In the genomic region with DNA sequence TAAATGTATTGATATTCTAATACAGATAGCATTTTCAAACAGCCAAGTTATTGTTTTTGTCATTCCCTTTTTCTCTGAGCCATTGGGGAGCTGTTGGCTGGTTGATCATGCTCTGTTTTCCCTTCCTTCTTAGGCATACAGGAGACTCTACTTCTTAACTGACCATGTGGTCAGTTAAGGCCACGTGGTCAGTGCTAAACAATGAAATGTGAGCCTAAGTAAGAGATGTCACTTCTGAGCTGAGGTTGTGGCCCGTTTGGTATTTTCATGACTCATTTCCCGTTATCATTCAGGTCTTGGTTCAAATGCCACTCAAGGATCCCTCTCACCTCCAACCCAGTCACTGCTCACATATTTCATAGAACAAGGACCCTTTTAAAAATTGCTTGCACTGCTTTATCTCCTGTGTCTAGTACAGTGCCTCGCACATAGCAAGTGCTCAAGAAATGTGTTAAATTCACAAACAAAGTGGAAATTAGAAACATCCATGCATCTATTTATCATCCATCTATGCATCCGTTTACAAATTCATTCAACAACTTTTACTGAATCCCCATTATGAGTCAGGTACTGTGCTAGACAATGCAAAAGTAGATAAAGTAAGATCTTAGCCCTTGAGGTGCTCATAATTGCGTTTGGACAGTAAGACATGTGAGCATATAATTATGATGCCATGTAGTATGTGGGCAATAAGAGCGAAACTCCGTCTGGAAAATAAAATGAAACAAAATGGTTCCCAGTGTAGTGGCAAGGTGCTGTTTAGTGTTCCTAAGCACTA, we compare ENCODE assay signal across 9 cellular contexts. TPM values are rescaled to one million over a fixed set of nuclear protein-coding genes. Genes with fewer than 3 reads are reported as not detected.
DNase-seq lines count a peak whose midpoint lies in the region; ATAC-seq and TF ChIP-seq lines count a peak whose summit lies in the region.
"Had no signal": no experiment of that assay in that cellular context is flagged by ENCODE, and none has a peak within 500 bp of the region (broad histone marks: within the 10 kb centered on the region; RNA-seq: fewer than 3 reads in every experiment).

No MANE protein-coding gene starts in this region.

- H3K27ac ChIP-seq in left lung, result no peak overlapping the region
- H3K27ac ChIP-seq in CD8-positive, alpha-beta memory T cell (ENCODE audit: low read depth, low read length), result no peak overlapping the region

- H3K4me1 Mint-ChIP-seq in T-helper 17 cell, result peaks cover 8% of the 10 kb centered on the region
- H3K4me1 Mint-ChIP-seq in CD8-positive, alpha-beta memory T cell, result peaks cover 16 to 30% (median 17%) of the 10 kb centered on the region in 3 donors

- H3K36me3 Mint-ChIP-seq in T-helper 17 cell (ENCODE audit: low read depth), result no peaks in the 10 kb centered on the region
- H3K36me3 Mint-ChIP-seq in CD8-positive, alpha-beta memory T cell, result no peaks in the 10 kb centered on the region
- H3K36me3 Mint-ChIP-seq: brain had no signal

- no peaks in the 10 kb centered on the region for H3K36me3 ChIP-seq in left lung
- H3K36me3 ChIP-seq in CD8-positive, alpha-beta memory T cell (ENCODE audit: insufficient read depth, low read length), result no peaks in the 10 kb centered on the region

- no peaks in the 10 kb centered on the region for H3K9me3 Mint-ChIP-seq in CD8-positive, alpha-beta memory T cell
- H3K9me3 Mint-ChIP-seq: brain had no signal

- POLR2A ChIA-PET in CD8-positive, alpha-beta memory T cell (lab: Charles Lee), result no interaction called here

- H3K4me1 ChIP-seq in left lung, result peaks cover 2 to 8% of the 10 kb centered on the region in 2 donors
- no peaks in the 10 kb centered on the region for H3K4me1 ChIP-seq in CD8-positive, alpha-beta memory T cell (ENCODE audit: insufficient read depth, low read length)

- CTCF ChIA-PET in CD8-positive, alpha-beta memory T cell (lab: Charles Lee), result no interaction called here

- TF ChIP-seq CTCF in left lung (IDR thresholded peaks at IDR 0.05), result no peak

- no peak for DNase-seq in T-helper 17 cell
- DNase-seq in left lung, result no peak
- DNase-seq in CD8-positive, alpha-beta memory T cell, result no peak
- DNase-seq in cerebellum (ENCODE audit: low spot score), result no peak
- DNase-seq in dedifferentiated amniotic fluid mesenchymal stem cell (ENCODE audit: extremely low spot score), result no peak
- DNase-seq in SHP77 treated with DMSO at 0.1 percent for 48 hours (lab: John Stamatoyannopoulos, UW), result no peak

- H3K9me3 ChIP-seq in T-helper 17 cell (ENCODE audit: control insufficient read depth, low read length, poor library complexity, severe bottlenecking) (no peaks in the 10 kb centered on the region), left lung (no peaks in the 10 kb centered on the region)
- H3K9me3 ChIP-seq in CD8-positive, alpha-beta memory T cell (ENCODE audit: low read length), result no peaks in the 10 kb centered on the region

- ATAC-seq in GM18858 (IDR thresholded peaks at IDR 0.05; ENCODE audit: unreplicated experiment) (peak; percentile 60), HG02981 (IDR thresholded peaks at IDR 0.05; ENCODE audit: unreplicated experiment) (peak; percentile 76), T-helper 17 cell (no peak), left lung (peak; percentile 94)

- intact Hi-C loops in left lung (cut with DNase I), result no loop called here

- H3K27me3 Mint-ChIP-seq in T-helper 17 cell, result no peaks in the 10 kb centered on the region
- peaks cover 0 to 3% of the 10 kb centered on the region in 2 donors for H3K27me3 Mint-ChIP-seq in CD8-positive, alpha-beta memory T cell
- H3K27me3 Mint-ChIP-seq: brain had no signal

- H3K4me3 ChIP-seq in left lung, result no peak overlapping the region
- H3K4me3 ChIP-seq in CD8-positive, alpha-beta memory T cell (ENCODE audit: low read length), result no peak overlapping the region

- no peak overlapping the region for H3K4me3 Mint-ChIP-seq in T-helper 17 cell
- peak overlapping the region in 1 of 7 donors; percentile 28 for H3K4me3 Mint-ChIP-seq in CD8-positive, alpha-beta memory T cell
- H3K4me3 Mint-ChIP-seq: brain had no signal

- no peaks in the 10 kb centered on the region for H3K27me3 ChIP-seq in left lung
- H3K27me3 ChIP-seq in CD8-positive, alpha-beta memory T cell (ENCODE audit: insufficient read depth, low read length, poor library complexity, severe bottlenecking), result no peaks in the 10 kb centered on the region

- peak overlapping the region; percentile 49 for H3K27ac Mint-ChIP-seq in T-helper 17 cell
- H3K27ac Mint-ChIP-seq in CD8-positive, alpha-beta memory T cell, result peak overlapping the region in 3 of 8 donors; percentile 26 to 40 (median 26)
- H3K27ac Mint-ChIP-seq: brain had no signal

RNA-seq across cellular contexts. Expression of a gene that starts 50.7 kb away (rescaled TPM):
- total RNA-seq in T-helper 17 cell (100 to 1,000 TPM; 173 to 200 TPM), left lung (100 to 1,000 TPM in 1 of 2 donors, 10 to 100 TPM in 1; 80.3 to 182 TPM), cerebellum (202 TPM)
- 10 to 100 TPM; 30.3 to 32.4 TPM for total RNA-seq in CD8-positive, alpha-beta memory T cell
- 54.4 TPM for polyA plus RNA-seq in CD8-positive, alpha-beta memory T cell
